ENCODE assay signal across 8 cellular contexts in genomic region chr9:124940521-124940893, GRCh38. TPM values are rescaled to one million over a fixed set of nuclear protein-coding genes. Genes with fewer than 3 reads are reported as not detected.
DNase-seq lines count a peak whose midpoint lies in the region; ATAC-seq and TF ChIP-seq lines count a peak whose summit lies in the region.

No MANE protein-coding gene starts in this region.

- H3K27me3 Mint-ChIP-seq in activated T-cell treated with anti-CD3 and anti-CD28 coated beads, Interleukin-2, amount 50 U/mL, for 4 hours (ENCODE audit: low read depth), result no peaks in the 10 kb centered on the region

- H3K4me1 ChIP-seq in mesendoderm (ENCODE audit: control insufficient read depth, low read depth, low read length), result no peaks in the 10 kb centered on the region

- peak overlapping the region; percentile 87 for H3K27ac ChIP-seq in mesendoderm (ENCODE audit: low read depth, low read length)

- H3K27me3 ChIP-seq in mesendoderm (ENCODE audit: insufficient read depth, low read length, poor library complexity), result no peaks in the 10 kb centered on the region

- no peaks in the 10 kb centered on the region for H3K9me3 Mint-ChIP-seq in activated T-cell treated with anti-CD3 and anti-CD28 coated beads, Interleukin-2, amount 50 U/mL, for 4 hours

- H3K56ac ChIP-seq in mesendoderm (ENCODE audit: low read length), result peak overlapping the region; percentile 96

- H3K4ac ChIP-seq in mesendoderm (ENCODE audit: low read depth, low read length), result no peak overlapping the region

- H3K18ac ChIP-seq in mesendoderm (ENCODE audit: low read length), result peak overlapping the region; percentile 34

- H4K8ac ChIP-seq in mesendoderm (ENCODE audit: low read depth, low read length), result no peak overlapping the region

- H3K4me3 Mint-ChIP-seq in activated T-cell treated with anti-CD3 and anti-CD28 coated beads, Interleukin-2, amount 50 U/mL, for 4 hours, result peak overlapping the region; percentile 88

- no peak overlapping the region for H4K5ac ChIP-seq in mesendoderm (ENCODE audit: low read length)

- H3K23ac ChIP-seq in mesendoderm (ENCODE audit: low read length), result no peak overlapping the region

- peak overlapping the region; percentile 94 for H3K4me2 ChIP-seq in mesendoderm (ENCODE audit: low read length)

- H2BK5ac ChIP-seq in mesendoderm (ENCODE audit: low read length), result no peak overlapping the region

- no peaks in the 10 kb centered on the region for H3K36me3 ChIP-seq in mesendoderm (ENCODE audit: control insufficient read depth, insufficient read depth, low read length)

- no peak overlapping the region for H2AK5ac ChIP-seq in mesendoderm (ENCODE audit: low read length)

- H2BK120ac ChIP-seq in mesendoderm (ENCODE audit: low read depth, low read length), result no peak overlapping the region

- H2BK15ac ChIP-seq in mesendoderm (replicated peaks; ENCODE audit: low read depth), result no peak overlapping the region

- H3K9ac ChIP-seq in mesendoderm (ENCODE audit: low read length), result peak overlapping the region; percentile 89

- peak; percentile 35 to 39 for ATAC-seq in activated T-cell treated with anti-CD3 and anti-CD28 coated beads, Interleukin-2, amount 50 U/mL, for 4 hours
- ATAC-seq in HG02588 (IDR thresholded peaks at IDR 0.05; ENCODE audit: unreplicated experiment), result peak; percentile 29

- peak overlapping the region; percentile 83 to 95 for H3K4me3 ChIP-seq in cardiac fibroblast (replicated peaks in 1 of 2; ENCODE audit: low read depth in 2 of 2, low read length in 2 of 2)
- H3K4me3 ChIP-seq in mesendoderm (ENCODE audit: low read length), result peak overlapping the region; percentile 84

- H3K4me1 Mint-ChIP-seq in activated T-cell treated with anti-CD3 and anti-CD28 coated beads, Interleukin-2, amount 50 U/mL, for 4 hours (ENCODE audit: low read depth), result peaks cover 23% of the 10 kb centered on the region

- no peaks in the 10 kb centered on the region for H3K79me2 ChIP-seq in mesendoderm (ENCODE audit: control insufficient read depth, insufficient read depth, low read length)

- no peaks in the 10 kb centered on the region for H3K79me1 ChIP-seq in mesendoderm (ENCODE audit: low read length)

- no peak for DNase-seq in activated T-cell treated with anti-CD3 and anti-CD28 coated beads, Interleukin-2, amount 50 U/mL, for 4 hours
- no peak for DNase-seq in activated T-cell treated with anti-CD3 and anti-CD28 coated beads, Interleukin-2, amount 50 U/mL, for 48 hours
- peak; percentile 86 for DNase-seq in NCI-H146 treated with DMSO at 0.1 percent for 48 hours (lab: John Stamatoyannopoulos, UW; ENCODE audit: unreplicated experiment)
- DNase-seq in cardiac fibroblast (ENCODE audit: low read depth in 2 of 2), result peak in 1 of 2 donors; percentile 1
- no peak for DNase-seq in mesendoderm
- DNase-seq in COLO829 (ENCODE audit: low spot score), result no peak
- no peak for DNase-seq in dermis blood vessel endothelial cell

- WGBS in mesendoderm (ENCODE audit: extremely low coverage, insufficient coverage, low lambda C conversion rate), result no CpG with 5 or more reads among the region's 17 CpGs

- peaks cover 11% of the 10 kb centered on the region for H3K36me3 Mint-ChIP-seq in activated T-cell treated with anti-CD3 and anti-CD28 coated beads, Interleukin-2, amount 50 U/mL, for 4 hours (ENCODE audit: insufficient read depth)

- TF ChIP-seq CTCF in cardiac fibroblast (IDR thresholded peaks at IDR 0.05; ENCODE audit: low read depth, low read length), result no peak

RNA-seq across cellular contexts. Expression of gene GOLGA1, which starts 0.4 kb away (rescaled TPM):
- total RNA-seq in activated T-cell treated with anti-CD3 and anti-CD28 coated beads, Interleukin-2, amount 50 U/mL, for 4 hours, result 10 to 100 TPM; 13.0 to 15.4 (median 14.0) TPM
- polyA plus RNA-seq in mesendoderm (2013, experiment 1 of 2), result 4.2 TPM
- 4.6 TPM for polyA plus RNA-seq in mesendoderm (2013, experiment 2 of 2)
- total RNA-seq in dermis blood vessel endothelial cell, result 12.6 and 15.5 TPM in 2 replicates
